In the genomic region with DNA sequence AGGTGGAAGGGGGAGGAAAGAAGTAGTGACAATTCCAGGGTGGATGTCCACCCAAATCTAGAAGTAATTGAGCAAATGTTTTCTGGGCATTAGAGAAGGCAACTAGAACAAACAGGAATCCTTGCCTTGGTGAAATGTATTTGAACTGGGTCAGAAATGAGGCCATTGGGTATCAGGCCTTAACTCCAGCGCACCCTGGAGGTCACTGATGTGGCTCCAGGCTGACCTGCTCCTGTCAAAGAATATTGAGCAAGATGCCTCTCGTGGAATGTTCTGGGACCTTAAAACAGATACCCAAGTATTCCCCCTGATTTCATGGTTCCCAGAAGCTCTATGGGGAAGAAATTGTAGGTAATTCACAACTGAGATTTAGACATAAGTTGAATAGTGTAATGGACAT, we compare ENCODE assay signal across 8 cellular contexts. TPM values are rescaled to one million over a fixed set of nuclear protein-coding genes. Genes with fewer than 3 reads are reported as not detected.
DNase-seq lines count a peak whose midpoint lies in the region; ATAC-seq and TF ChIP-seq lines count a peak whose summit lies in the region.

No MANE protein-coding gene starts in this region.

- peak; percentile 49 for DNase-seq in 8988T
- DNase-seq in RKO (ENCODE audit: low spot score) = peak; percentile 41
- peak; percentile 43 for DNase-seq in renal cortical epithelial cell (ENCODE audit: low read depth)

- H3K4me3 ChIP-seq in GM12875 (ENCODE audit: low read depth, low read length) = no peak overlapping the region

- ATAC-seq in esophagus mucosa = peak; percentile 54
- ATAC-seq in GM19351 (IDR thresholded peaks at IDR 0.05; ENCODE audit: unreplicated experiment) = no peak
- ATAC-seq in GM19035 (IDR thresholded peaks at IDR 0.05; ENCODE audit: unreplicated experiment) = no peak
- ATAC-seq in HG02571 (IDR thresholded peaks at IDR 0.05; ENCODE audit: unreplicated experiment) = no peak

- peak; percentile 59 for TF ChIP-seq CTCF in GM12875 (IDR thresholded peaks at IDR 0.05; ENCODE audit: borderline replicate concordance, insufficient read depth, low read depth, low read length)

RNA-seq across cellular contexts. Expression of a gene that starts 6.9 kb away (rescaled TPM):
- total RNA-seq in esophagus mucosa = 10.5 TPM
- 12.2 and 25.7 TPM in 2 replicates for total RNA-seq in renal cortical epithelial cell

RNA-seq across cellular contexts. Expression of a gene that starts 9.3 kb away (rescaled TPM):
- total RNA-seq in esophagus mucosa (12.7 TPM), renal cortical epithelial cell (7.0 and 9.7 TPM in 2 replicates)
